1 cellular context compared by ENCODE assay signal in genomic region chr12:48183091-48183875, GRCh38.
TF ChIP-seq lines count a peak whose summit lies in the region.

TSS of gene CCDC184 (plus strand) at chr12:48183644. CDS start at chr12:48184123, 479 bp downstream.

TF ChIP-seq in H1, 55 proteins besides CTCF, POLR2A, EP300 and RAD21 (continued from another document):
- TF ChIP-seq TBP (IDR thresholded peaks at IDR 0.05; ENCODE audit: low read depth, low read length), result peak; percentile 48
- TF ChIP-seq TEAD4 (IDR thresholded peaks at IDR 0.05; ENCODE audit: low read depth, low read length), result peak; percentile 15; the same call in 1 of the 2 replicates
- TF ChIP-seq MAX (IDR thresholded peaks at IDR 0.05), result peak; percentile 53; the same call in 1 of the 2 replicates
- TF ChIP-seq EGR1 (IDR thresholded peaks at IDR 0.05; ENCODE audit: borderline replicate concordance, low read depth, low read length), result no peak
- peak; percentile 44; the same call in 1 of the 2 replicates for TF ChIP-seq TAF1 (IDR thresholded peaks at IDR 0.05; ENCODE audit: low read depth, low read length)
- TF ChIP-seq PHF8 (conservative IDR thresholded peaks at IDR 0.05; ENCODE audit: low read depth, low read length), result 0 out of 2 replicates have a peak, but pooled peaks have one; percentile 51
- peak in 1 of 2 experiments; percentile 84; a peak in 1 of 4 replicates for TF ChIP-seq HDAC2 (IDR thresholded peaks at IDR 0.05; ENCODE audit: borderline replicate concordance in 1 of 2, low read depth in 2 of 2, low read length in 2 of 2)
- no peak for TF ChIP-seq CHD1 (IDR thresholded peaks at IDR 0.05; ENCODE audit: low read depth, low read length)
- TF ChIP-seq SIN3A (conservative IDR thresholded peaks at IDR 0.05 in 1 of 2, IDR thresholded peaks at IDR 0.05 in 1 of 2; ENCODE audit: low read depth in 1 of 2, low read length in 2 of 2), result peak; percentile 31 to 89; a peak in 3 of 4 replicates
- no peak for TF ChIP-seq KDM1A (IDR thresholded peaks at IDR 0.05; ENCODE audit: borderline replicate concordance, low read length)
